20 cellular contexts compared by ENCODE assay signal in the genomic region with DNA sequence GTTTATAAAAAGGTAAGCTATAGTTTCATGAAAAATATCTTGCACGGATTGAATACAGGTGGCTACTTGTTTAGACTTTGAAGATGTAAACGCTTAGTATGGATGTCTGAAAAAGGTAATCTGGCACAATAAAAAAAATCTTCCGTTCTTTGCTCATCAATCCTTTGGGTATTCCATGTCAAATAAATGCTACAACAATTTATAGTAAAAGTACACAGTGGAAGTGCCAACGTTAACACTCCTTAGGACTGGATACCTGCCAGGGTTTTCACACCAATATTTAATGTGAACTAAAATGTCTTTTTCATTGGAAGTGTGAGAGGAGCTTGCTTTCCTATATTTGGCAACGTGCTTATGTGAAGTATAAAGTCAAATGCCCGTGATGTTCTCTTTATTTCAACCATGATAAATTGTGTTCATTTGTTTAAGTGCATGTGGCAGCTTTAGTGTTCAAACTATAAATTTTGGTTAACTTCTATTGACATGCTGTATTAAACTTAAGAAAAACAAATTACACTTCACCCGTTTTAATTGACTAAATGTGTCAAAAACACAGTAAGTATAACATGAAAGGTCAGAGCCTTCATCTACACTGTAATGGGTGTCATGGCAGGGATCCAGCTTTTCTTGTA.
"Had no signal": no experiment of that assay in that cellular context is flagged by ENCODE, and none has a peak within 500 bp of the region (broad histone marks: within the 10 kb centered on the region; RNA-seq: fewer than 3 reads in every experiment).

No MANE protein-coding gene starts in this region.

- H3K36me3 ChIP-seq: adrenal gland, ascending aorta, brain microvascular endothelial cell, colonic mucosa, left lung, thyroid gland had no signal

- H3K27ac ChIP-seq: adrenal gland, brain microvascular endothelial cell, colonic mucosa, dorsolateral prefrontal cortex, epithelial cell of prostate, left lung, thyroid gland had no signal

- ATAC-seq: activated T-helper 17 cell treated with anti-CD3 and anti-CD28 coated beads, Interleukin-2, amount 50 U/mL, for 72 hours; effector memory CD8-positive, alpha-beta T cell; left lung; natural killer cell; stimulated activated naive CD8-positive, alpha-beta T cell treated with anti-CD3 and anti-CD28 coated beads, Interleukin-15, Interleukin-2, amounts not matched to agents 100 U/mL and 50 U/mL, for 24 hours had no signal

- H3K4me1 ChIP-seq: adrenal gland, colonic mucosa, left lung, thyroid gland had no signal

- DNase-seq: activated CD4-positive, alpha-beta T cell treated with anti-CD3 and anti-CD28 coated beads for 1 hour; activated CD4-positive, alpha-beta T cell treated with anti-CD3 and anti-CD28 coated beads, Interleukin-2, amount 50 U/mL, for 1 hour; activated CD8-positive, alpha-beta memory T cell treated with anti-CD3 and anti-CD28 coated beads, Interleukin-2, amount 50 U/mL, for 4 hours; activated T-cell treated with anti-CD3 and anti-CD28 coated beads, Interleukin-2, amount 50 U/mL, for 24 hours; adrenal gland; brain microvascular endothelial cell; colonic mucosa; dorsolateral prefrontal cortex; effector memory CD8-positive, alpha-beta T cell; kidney glomerular epithelial cell; left lung; natural killer cell; stimulated activated CD4-positive, alpha-beta T cell treated with anti-CD3 and anti-CD28 coated beads, Interleukin-12 subunit alpha, Interleukin-12 subunit beta, amount 100 ng/mL, for 4 hours; stimulated activated CD4-positive, alpha-beta T cell treated with anti-CD3 and anti-CD28 coated beads, Interleukin-4, amount 100 ng/mL, for 4 hours; stimulated activated naive CD8-positive, alpha-beta T cell treated with anti-CD3 and anti-CD28 coated beads, Interleukin-15, Interleukin-2, amounts not matched to agents 100 U/mL and 50 U/mL, for 24 hours; T-helper 9 cell; thyroid gland had no signal

- H3K27me3 ChIP-seq: adrenal gland, ascending aorta, brain microvascular endothelial cell, colonic mucosa, dorsolateral prefrontal cortex, left lung, thyroid gland had no signal

- H3K4me3 ChIP-seq: adrenal gland, ascending aorta, colonic mucosa, dorsolateral prefrontal cortex, left lung, thyroid gland had no signal

- H3K9me3 ChIP-seq: adrenal gland, ascending aorta, colonic mucosa, left lung, thyroid gland had no signal
